Comparison of ENCODE assay signal across 11 cellular contexts in genomic region chr2:156437876-156438410, GRCh38. TPM values are rescaled to one million over a fixed set of nuclear protein-coding genes. Genes with fewer than 3 reads are reported as not detected.
DNase-seq lines count a peak whose midpoint lies in the region; ATAC-seq and TF ChIP-seq lines count a peak whose summit lies in the region.
"Had no signal": no experiment of that assay in that cellular context is flagged by ENCODE, and none has a peak within 500 bp of the region (broad histone marks: within the 10 kb centered on the region; RNA-seq: fewer than 3 reads in every experiment).

No MANE protein-coding gene starts in this region.

- peaks cover 39% of the 10 kb centered on the region for H3K4me1 Mint-ChIP-seq in endothelial cell (ENCODE audit: unreplicated experiment)

- H3K4me1 ChIP-seq in psoas muscle = peaks cover 54% of the 10 kb centered on the region

- no peaks in the 10 kb centered on the region for H3K27me3 ChIP-seq in psoas muscle (ENCODE audit: insufficient read depth in 3 of 3, low read length in 2 of 3)

- no peaks in the 10 kb centered on the region for H3K36me3 ChIP-seq in psoas muscle (ENCODE audit: insufficient read depth in 1 of 2, low read depth in 1 of 2)

- H3K9me3 Mint-ChIP-seq in endothelial cell (ENCODE audit: unreplicated experiment) = no peaks in the 10 kb centered on the region

- peak overlapping the region; percentile 86 for H3K4me3 ChIP-seq in psoas muscle

- H3K36me3 Mint-ChIP-seq in endothelial cell (ENCODE audit: low read depth, unreplicated experiment) = no peaks in the 10 kb centered on the region

- TF ChIP-seq CTCF in endothelial cell (IDR thresholded peaks at IDR 0.05; ENCODE audit: unreplicated experiment) = no peak
- TF ChIP-seq CTCF in psoas muscle (IDR thresholded peaks at IDR 0.05) = no peak

- H3K27ac Mint-ChIP-seq in endothelial cell (ENCODE audit: unreplicated experiment) = no peak overlapping the region

- intact Hi-C loops in psoas muscle (cut with DNase I) = loop anchor here (2.0 to 5.0 kb wide), 3 partner anchors 36 to 96 kb away; no protein-coding TSS in a partner anchor
- intact Hi-C loops in Right ventricle myocardium superior (cut with DNase I) = loop anchor here (5.0 kb wide), 1 partner anchor 36 kb away; no protein-coding TSS in a partner anchor

- DNase-seq in EH (ENCODE audit: low read depth) (peak; percentile 55), RKO (ENCODE audit: low spot score) (peak; percentile 61), endothelial cell (ENCODE audit: low spot score) (no peak), psoas muscle (no peak), Right ventricle myocardium superior (no peak), NCI-H1417 (lab: John Stamatoyannopoulos, UW) (no peak)
- DNase-seq: activated CD4-positive, CD25-positive, alpha-beta regulatory T cell; NCI-H526 treated with DMSO at 0.1 percent for 48 hours had no signal

- H3K9me3 ChIP-seq in psoas muscle = no peaks in the 10 kb centered on the region

- H3K27ac ChIP-seq in psoas muscle = peak overlapping the region; percentile 100

- WGBS in psoas muscle, 3 donors = 81 to 89% (median 83%) methylated on average over 4 of the region's 4 CpGs

- no peak for ATAC-seq in psoas muscle
- ATAC-seq in HG03520 (IDR thresholded peaks at IDR 0.05; ENCODE audit: unreplicated experiment) = no peak
- no peak for ATAC-seq in Right ventricle myocardium superior (ENCODE audit: poor library complexity)
- no peak for ATAC-seq in HG03342 (IDR thresholded peaks at IDR 0.05; ENCODE audit: unreplicated experiment)
- ATAC-seq: left ventricle myocardium superior had no signal

- peaks cover 8% of the 10 kb centered on the region for H3K27me3 Mint-ChIP-seq in endothelial cell (ENCODE audit: unreplicated experiment)

- peak overlapping the region; percentile 40 for H3K4me3 Mint-ChIP-seq in endothelial cell (ENCODE audit: unreplicated experiment)

RNA-seq across cellular contexts. Expression of gene GPD2, which starts 1.8 kb away (rescaled TPM):
- total RNA-seq in endothelial cell (ENCODE audit: unreplicated experiment) = 38.3 TPM
- 10 to 100 TPM; 16.3 to 86.6 (median 35.8) TPM for total RNA-seq in psoas muscle
- 10 to 100 TPM in 1 of 3 donors, 1 to 10 TPM in 2; 6.3 to 24.0 (median 8.6) TPM for polyA plus RNA-seq in psoas muscle
- total RNA-seq in Right ventricle myocardium superior = 15.8 TPM

Comparison
In these comparisons a context has a peak if more than half of its experiments do, and no peak if none do; other contexts are left out.
1. DNase-seq: peak in EH (single experiment) and RKO (single experiment); none in endothelial cell (single experiment), psoas muscle (0 of 2), Right ventricle myocardium superior (single experiment) and NCI-H1417 (0 of 3).